1 cellular context compared by ENCODE assay signal in the genomic region with DNA sequence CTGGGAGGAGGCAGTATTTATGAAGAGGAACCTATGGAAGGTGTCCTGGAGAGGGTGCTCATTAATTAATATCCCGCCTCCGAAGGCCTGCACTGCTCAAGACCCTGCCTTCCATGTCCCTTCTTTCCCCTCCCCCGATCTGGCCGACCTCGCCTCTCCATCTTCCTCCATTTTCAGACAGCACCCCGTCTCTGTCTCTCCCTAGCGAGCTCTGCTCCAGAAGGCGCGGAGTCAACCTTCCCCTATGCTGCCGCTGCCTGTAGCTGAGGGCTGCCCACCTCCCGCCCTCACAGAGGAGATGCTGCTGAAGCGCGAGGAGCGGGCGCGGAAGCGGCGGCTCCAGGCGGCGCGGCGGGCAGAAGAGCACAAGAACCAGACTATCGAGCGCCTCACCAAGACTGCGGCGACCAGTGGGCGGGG.
TF ChIP-seq lines count a peak whose summit lies in the region.

No MANE protein-coding gene starts in this region.

TF ChIP-seq in K562, 482 proteins besides CTCF, POLR2A, EP300 and RAD21:
- no peak for TF ChIP-seq ATF7 (IDR thresholded peaks at IDR 0.05)
- TF ChIP-seq, protein P1, sequence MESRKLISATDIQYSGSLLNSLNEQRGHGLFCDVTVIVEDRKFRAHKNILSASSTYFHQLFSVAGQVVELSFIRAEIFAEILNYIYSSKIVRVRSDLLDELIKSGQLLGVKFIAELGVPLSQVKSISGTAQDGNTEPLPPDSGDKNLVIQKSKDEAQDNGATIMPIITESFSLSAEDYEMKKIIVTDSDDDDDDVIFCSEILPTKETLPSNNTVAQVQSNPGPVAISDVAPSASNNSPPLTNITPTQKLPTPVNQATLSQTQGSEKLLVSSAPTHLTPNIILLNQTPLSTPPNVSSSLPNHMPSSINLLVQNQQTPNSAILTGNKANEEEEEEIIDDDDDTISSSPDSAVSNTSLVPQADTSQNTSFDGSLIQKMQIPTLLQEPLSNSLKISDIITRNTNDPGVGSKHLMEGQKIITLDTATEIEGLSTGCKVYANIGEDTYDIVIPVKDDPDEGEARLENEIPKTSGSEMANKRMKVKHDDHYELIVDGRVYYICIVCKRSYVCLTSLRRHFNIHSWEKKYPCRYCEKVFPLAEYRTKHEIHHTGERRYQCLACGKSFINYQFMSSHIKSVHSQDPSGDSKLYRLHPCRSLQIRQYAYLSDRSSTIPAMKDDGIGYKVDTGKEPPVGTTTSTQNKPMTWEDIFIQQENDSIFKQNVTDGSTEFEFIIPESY (CRISPR knock-in tag; IDR thresholded peaks at IDR 0.05) = 0 out of 2 replicates have a peak, but pooled peaks have one; percentile 29
